14 cellular contexts compared by ENCODE assay signal in genomic region chr12:94202245-94203180, GRCh38. TPM values are rescaled to one million over a fixed set of nuclear protein-coding genes. Genes with fewer than 3 reads are reported as not detected.
DNase-seq lines count a peak whose midpoint lies in the region; TF ChIP-seq lines count a peak whose summit lies in the region.
"Had no signal": no experiment of that assay in that cellular context is flagged by ENCODE, and none has a peak within 500 bp of the region (broad histone marks: within the 10 kb centered on the region; RNA-seq: fewer than 3 reads in every experiment).

No MANE protein-coding gene starts in this region.

- H2AFZ ChIP-seq in neuronal stem cell (ENCODE audit: low read length), result no peak overlapping the region

- H3K23ac ChIP-seq in neuronal stem cell (ENCODE audit: low read depth, low read length, poor library complexity), result no peak overlapping the region

- no peak overlapping the region for H3K4me3 ChIP-seq in Jurkat, Clone E6-1 (ENCODE audit: low read length)
- H3K4me3 ChIP-seq in colonic mucosa (no peak overlapping the region), tibial artery (no peak overlapping the region), neuronal stem cell (ENCODE audit: low read length in 2 of 2) (no peak overlapping the region)
- H3K4me3 ChIP-seq: BLaER1 treated with 17β-estradiol and CSF1 and Interleukin-3, amounts not matched to agents 10 nM and 100 nM; testis had no signal

- H3K36me3 ChIP-seq in colonic mucosa (no peaks in the 10 kb centered on the region), tibial artery (no peaks in the 10 kb centered on the region), neuronal stem cell (replicated peaks in 1 of 2; ENCODE audit: control insufficient read depth in 2 of 2, insufficient read depth in 2 of 2, low read length in 2 of 2) (no peaks in the 10 kb centered on the region)

- peak overlapping the region; percentile 17 for H3K27ac Mint-ChIP-seq in T-helper 2 cell treated with Interferon-gamma antibody and Interleukin-4, amounts not matched to agents 5 μg/mL and 100 μg/mL, for 36 hours
- peak overlapping the region in 5 of 6 donors; percentile 13 to 71 (median 30) for H3K27ac Mint-ChIP-seq in immature natural killer cell

- no peak overlapping the region for H3K18ac ChIP-seq in neuronal stem cell (ENCODE audit: low read length)

- H2BK15ac ChIP-seq in neuronal stem cell (ENCODE audit: low read length), result no peak overlapping the region

- H4K8ac ChIP-seq in neuronal stem cell (ENCODE audit: low read depth, low read length), result no peak overlapping the region

- H3K9me3 Mint-ChIP-seq in T-helper 2 cell treated with Interferon-gamma antibody and Interleukin-4, amounts not matched to agents 5 μg/mL and 100 μg/mL, for 36 hours, result no peaks in the 10 kb centered on the region
- no peaks in the 10 kb centered on the region for H3K9me3 Mint-ChIP-seq in immature natural killer cell

- peaks cover 25% of the 10 kb centered on the region for H3K36me3 Mint-ChIP-seq in T-helper 2 cell treated with Interferon-gamma antibody and Interleukin-4, amounts not matched to agents 5 μg/mL and 100 μg/mL, for 36 hours (ENCODE audit: low read depth)
- peaks cover 3 to 13% (median 8%) of the 10 kb centered on the region in 3 donors for H3K36me3 Mint-ChIP-seq in immature natural killer cell

- H3K14ac ChIP-seq in neuronal stem cell (ENCODE audit: low read length), result no peak overlapping the region

- no CpG with 5 or more reads among the region's 7 CpGs for WGBS in neuronal stem cell (ENCODE audit: extremely low coverage in 2 of 2, insufficient read length in 2 of 2, insufficient replicate concordance in 1 of 2), 2 donors

- H3K9me3 ChIP-seq in colonic mucosa (no peaks in the 10 kb centered on the region), tibial artery (no peaks in the 10 kb centered on the region), neuronal stem cell (replicated peaks in 1 of 2; ENCODE audit: control insufficient read depth in 2 of 2, insufficient read depth in 1 of 2, low read depth in 1 of 2, low read length in 2 of 2) (no peaks in the 10 kb centered on the region)
- H3K9me3 ChIP-seq: BLaER1 treated with 17β-estradiol and CSF1 and Interleukin-3, amounts not matched to agents 10 nM and 100 nM; SK-N-SH; testis had no signal

- H2BK12ac ChIP-seq in neuronal stem cell (ENCODE audit: low read length), result no peak overlapping the region

- no peak overlapping the region for H3K4ac ChIP-seq in neuronal stem cell (ENCODE audit: low read length)

- H3K4me1 ChIP-seq in colonic mucosa, result peaks cover 3% of the 10 kb centered on the region
- H3K4me1 ChIP-seq in tibial artery, result peaks cover 0 to 12% (median 4%) of the 10 kb centered on the region in 4 donors
- peaks cover 0 to 2% of the 10 kb centered on the region in 2 donors for H3K4me1 ChIP-seq in neuronal stem cell (ENCODE audit: control insufficient read depth in 2 of 2, insufficient read depth in 1 of 2, low read depth in 1 of 2, low read length in 2 of 2)

- H3K27ac ChIP-seq in colonic mucosa (no peak overlapping the region), tibial artery (no peak overlapping the region), neuronal stem cell (replicated peaks; ENCODE audit: low read length) (no peak overlapping the region)
- H3K27ac ChIP-seq: BLaER1 treated with 17β-estradiol and CSF1 and Interleukin-3, amounts not matched to agents 10 nM and 100 nM; HL-60; testis had no signal

- H3K27me3 ChIP-seq in colonic mucosa (no peaks in the 10 kb centered on the region), tibial artery (no peaks in the 10 kb centered on the region), neuronal stem cell (ENCODE audit: control insufficient read depth in 3 of 3, insufficient read depth in 3 of 3, low read depth in 1 of 3, low read length in 3 of 3) (no peaks in the 10 kb centered on the region)
- H3K27me3 ChIP-seq: BLaER1 treated with 17β-estradiol and CSF1 and Interleukin-3, amounts not matched to agents 10 nM and 100 nM; testis had no signal

- no peak overlapping the region for H2BK5ac ChIP-seq in neuronal stem cell (ENCODE audit: low read length)

- DNase-seq in COLO668 (lab: John Stamatoyannopoulos, UW; ENCODE audit: unreplicated experiment), result peak; percentile 46
- DNase-seq in Jurkat, Clone E6-1 (ENCODE audit: low read depth, low spot score), result peak; percentile 61
- DNase-seq in T-helper 2 cell treated with Interferon-gamma antibody and Interleukin-4, amounts not matched to agents 5 μg/mL and 100 μg/mL, for 36 hours (ENCODE audit: low spot score), result no peak
- no peak for DNase-seq in immature natural killer cell
- DNase-seq in colonic mucosa, result no peak
- DNase-seq in tibial artery, result no peak
- no peak for DNase-seq in neuronal stem cell (ENCODE audit: low spot score)
- no peak for DNase-seq in Kasumi-1 (lab: John Stamatoyannopoulos, UW)
- DNase-seq: dermis blood vessel endothelial cell; NK-92 treated with Interleukin-12 subunit alpha and Interleukin-12 subunit beta, amount 100 ng/mL, for 24 hours; SK-N-SH; testis had no signal

- no peak overlapping the region for H4K91ac ChIP-seq in neuronal stem cell (ENCODE audit: low read depth, low read length, poor library complexity)

- no peak overlapping the region for H2BK120ac ChIP-seq in neuronal stem cell (ENCODE audit: low read depth, low read length)

- no peak overlapping the region for H3K4me2 ChIP-seq in neuronal stem cell (ENCODE audit: insufficient read depth, low read length, poor library complexity, severe bottlenecking)
- H3K4me2 ChIP-seq: SK-N-SH had no signal

- peak overlapping the region; percentile 17 for H3K4me3 Mint-ChIP-seq in T-helper 2 cell treated with Interferon-gamma antibody and Interleukin-4, amounts not matched to agents 5 μg/mL and 100 μg/mL, for 36 hours
- peak overlapping the region in 1 of 5 donors; percentile 1 for H3K4me3 Mint-ChIP-seq in immature natural killer cell

- intact Hi-C loops in colonic mucosa (cut with DNase I) (loop anchor here (5.0 kb wide), 1 partner anchor 60 kb away; no protein-coding TSS in a partner anchor), tibial artery (cut with DNase I; ENCODE audit: low total_unique reads) (no loop called here)

- H3K79me1 ChIP-seq in neuronal stem cell (ENCODE audit: low read depth, low read length), result no peaks in the 10 kb centered on the region

- H3K27me3 Mint-ChIP-seq in T-helper 2 cell treated with Interferon-gamma antibody and Interleukin-4, amounts not matched to agents 5 μg/mL and 100 μg/mL, for 36 hours (ENCODE audit: low read depth), result no peaks in the 10 kb centered on the region
- H3K27me3 Mint-ChIP-seq in immature natural killer cell (ENCODE audit: low read depth in 3 of 3), result peaks cover 0 to 2% (median 2%) of the 10 kb centered on the region in 3 donors

- H3K9ac ChIP-seq in colonic mucosa (ENCODE audit: low read depth in 2 of 2, low read length in 2 of 2), result no peak overlapping the region
- no peak overlapping the region for H3K9ac ChIP-seq in neuronal stem cell (ENCODE audit: low read depth, low read length, poor library complexity)
- H3K9ac ChIP-seq: BLaER1 treated with 17β-estradiol and CSF1 and Interleukin-3, amounts not matched to agents 10 nM and 100 nM; SK-N-SH had no signal

- peaks cover 44% of the 10 kb centered on the region for H3K4me1 Mint-ChIP-seq in T-helper 2 cell treated with Interferon-gamma antibody and Interleukin-4, amounts not matched to agents 5 μg/mL and 100 μg/mL, for 36 hours (ENCODE audit: low read depth)
- H3K4me1 Mint-ChIP-seq in immature natural killer cell, result peaks cover 47 to 56% of the 10 kb centered on the region in 2 donors

- H2AK5ac ChIP-seq in neuronal stem cell (ENCODE audit: low read depth, low read length), result no peak overlapping the region

- TF ChIP-seq CTCF in colonic mucosa (IDR thresholded peaks at IDR 0.05) (no peak), tibial artery (IDR thresholded peaks at IDR 0.05) (no peak)

RNA-seq across cellular contexts. Expression of gene PLXNC1, which starts 54.1 kb away (rescaled TPM):
- polyA plus RNA-seq in Jurkat, Clone E6-1 (2012; ENCODE audit: insufficient read depth, insufficient read length), result 1.5 TPM
- 1 to 10 TPM; 2.3 to 3.3 (median 2.5) TPM for polyA plus RNA-seq in immature natural killer cell
- 10 to 100 TPM in 1 of 2 donors, 1 to 10 TPM in 1; 8.4 to 12.4 TPM for total RNA-seq in colonic mucosa
- 4.4 TPM for polyA plus RNA-seq in neuronal stem cell (2013, experiment 1 of 2)
- 4.7 TPM for polyA plus RNA-seq in neuronal stem cell (2013, experiment 2 of 2)

Comparison
In these comparisons a context has a peak if more than half of its experiments do, and no peak if none do; other contexts are left out.
1. DNase-seq: peak in COLO668 (single experiment) and Jurkat, Clone E6-1 (single experiment); none in T-helper 2 cell treated with Interferon-gamma antibody and Interleukin-4, amounts not matched to agents 5 μg/mL and 100 μg/mL, for 36 hours (single experiment), immature natural killer cell (0 of 3), colonic mucosa (single experiment), tibial artery (0 of 2), neuronal stem cell (single experiment) and Kasumi-1 (0 of 2).